1 cellular context compared by ENCODE assay signal in the genomic region with DNA sequence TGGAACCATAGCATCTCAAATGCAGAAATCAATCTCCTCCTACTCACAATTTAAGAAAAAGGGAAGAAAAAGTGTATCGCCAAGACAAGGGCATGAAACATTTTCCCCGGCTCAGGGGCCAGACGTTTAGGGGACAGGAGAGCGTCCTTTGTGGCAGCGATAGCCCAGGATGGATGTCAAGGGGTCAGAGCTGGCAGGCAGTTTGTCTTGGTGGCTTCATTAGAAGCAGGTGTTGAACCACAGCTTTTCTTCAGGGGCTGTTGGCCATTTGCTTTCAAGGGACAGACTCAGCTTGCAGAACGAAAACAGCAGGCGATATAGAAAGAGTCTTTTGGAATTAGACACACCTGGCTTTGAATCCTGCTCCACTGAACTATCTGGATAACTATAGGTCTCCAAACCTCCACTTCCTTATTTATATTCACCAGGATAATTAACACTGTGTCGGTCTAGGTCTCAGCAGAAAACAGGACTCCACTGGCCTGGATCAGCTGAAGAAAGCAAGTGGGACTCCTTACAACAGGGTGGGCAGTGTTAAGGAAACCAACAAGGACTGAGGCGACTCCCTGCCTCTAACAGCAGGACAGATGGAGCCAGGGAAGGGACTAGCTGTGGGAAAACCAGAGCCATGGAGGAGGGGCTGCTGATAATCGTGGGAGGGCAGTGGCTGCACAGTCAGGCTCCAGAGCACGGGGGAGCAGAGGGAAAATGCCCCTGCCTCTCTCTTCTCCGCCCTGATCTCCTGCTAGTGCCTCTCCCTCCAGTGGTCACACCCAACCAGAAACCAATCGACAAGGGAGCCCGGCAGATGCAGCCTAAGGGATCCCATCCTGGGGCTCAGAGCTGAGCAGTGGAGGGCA.
A peak's percentile ranks its signal among the peaks of the same experiment; 100 is the strongest.
TF ChIP-seq lines count a peak whose summit lies in the region.

No MANE protein-coding gene starts in this region.

TF ChIP-seq in K562, 482 proteins besides CTCF, POLR2A, EP300 and RAD21:
- TF ChIP-seq SPI1 (IDR thresholded peaks at IDR 0.05; ENCODE audit: borderline replicate concordance, low read depth, low read length) (peak; percentile 65; the same call in 1 of the 2 replicates), GTF2E2 (tag; IDR thresholded peaks at IDR 0.05) (no peak)
